In the genomic region with DNA sequence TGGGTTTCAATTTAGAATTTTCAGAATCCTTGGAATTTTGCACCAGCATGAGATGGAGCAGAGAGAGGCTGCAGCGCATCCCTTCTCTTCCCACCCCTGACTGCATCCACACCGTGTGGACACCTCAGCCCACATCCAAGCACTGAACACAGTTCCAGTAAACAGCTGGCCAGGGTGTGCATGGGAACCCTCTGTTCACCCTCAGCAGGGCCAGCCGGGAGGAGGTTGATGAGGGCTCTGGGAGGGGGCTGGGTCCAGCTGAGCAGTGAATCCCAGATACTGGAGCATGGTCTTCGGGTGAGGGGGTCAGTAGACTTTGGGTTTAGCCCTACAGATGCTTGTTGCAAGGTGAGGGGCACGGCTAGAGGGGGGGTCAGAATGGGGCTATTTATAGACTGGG, we compare ENCODE assay signal across 1 cellular context.
TF ChIP-seq lines count a peak whose summit lies in the region.

No MANE protein-coding gene starts in this region.

TF ChIP-seq in H1, 55 proteins besides CTCF, POLR2A, EP300 and RAD21 (continued from another document):
- TF ChIP-seq, protein P1, sequence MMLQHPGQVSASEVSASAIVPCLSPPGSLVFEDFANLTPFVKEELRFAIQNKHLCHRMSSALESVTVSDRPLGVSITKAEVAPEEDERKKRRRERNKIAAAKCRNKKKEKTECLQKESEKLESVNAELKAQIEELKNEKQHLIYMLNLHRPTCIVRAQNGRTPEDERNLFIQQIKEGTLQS (IDR thresholded peaks at IDR 0.05; ENCODE audit: insufficient read depth, low read depth, low read length), result no peak
- no peak for TF ChIP-seq POLR2AphosphoS5 (IDR thresholded peaks at IDR 0.05; ENCODE audit: low read depth, low read length)
- no peak for TF ChIP-seq TEAD4 (IDR thresholded peaks at IDR 0.05; ENCODE audit: low read depth, low read length)
- TF ChIP-seq SRF (IDR thresholded peaks at IDR 0.05; ENCODE audit: low read depth, low read length), result no peak
- TF ChIP-seq, protein P2, sequence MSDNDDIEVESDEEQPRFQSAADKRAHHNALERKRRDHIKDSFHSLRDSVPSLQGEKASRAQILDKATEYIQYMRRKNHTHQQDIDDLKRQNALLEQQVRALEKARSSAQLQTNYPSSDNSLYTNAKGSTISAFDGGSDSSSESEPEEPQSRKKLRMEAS (IDR thresholded peaks at IDR 0.05), result no peak
